In genomic region chr16:87308826-87309225, GRCh38 we compare ENCODE assay signal across 16 cellular contexts. TPM values are rescaled to one million over a fixed set of nuclear protein-coding genes. Genes with fewer than 3 reads are reported as not detected.
"Had no signal": no experiment of that assay in that cellular context is flagged by ENCODE, and none has a peak within 500 bp of the region (broad histone marks: within the 10 kb centered on the region; RNA-seq: fewer than 3 reads in every experiment).

No MANE protein-coding gene starts in this region.

- H3K27me3 ChIP-seq: ascending aorta, breast epithelium, gastrocnemius medialis had no signal

- H3K9me3 Mint-ChIP-seq: activated T-cell treated with anti-CD3 and anti-CD28 coated beads, Interleukin-2, amount 50 U/mL, for 4 hours had no signal

- DNase-seq: activated gamma-delta T cell treated with Interleukin-2 at 50 U/mL for 16 hours; activated T-cell treated with anti-CD3 and anti-CD28 coated beads, Interleukin-2, amount 50 U/mL, for 4 hours; cerebellar nuclear complex; cortex of kidney; effector CD4-positive, alpha-beta T cell; gastrocnemius medialis; head of caudate nucleus; lower lobe of right lung; naive thymus-derived CD8-positive, alpha-beta T cell; psoas muscle; right cardiac atrium; SIG-M5; stimulated activated CD4-positive, alpha-beta T cell treated with anti-CD3 and anti-CD28 coated beads, Interleukin-4, amount 100 ng/mL, for 1 hour had no signal

- ATAC-seq: gastrocnemius medialis; lower lobe of right lung; naive thymus-derived CD8-positive, alpha-beta T cell; psoas muscle; right cardiac atrium; SK-N-SH treated with all-trans-retinoic acid at 6 μM for 48 hours had no signal

- H3K27ac Mint-ChIP-seq: naive thymus-derived CD8-positive, alpha-beta T cell had no signal

- H3K27ac ChIP-seq: ascending aorta, breast epithelium, gastrocnemius medialis, lower lobe of right lung, psoas muscle had no signal

- H3K36me3 ChIP-seq: ascending aorta, breast epithelium, gastrocnemius medialis, lower lobe of right lung had no signal

- H3K27me3 Mint-ChIP-seq: naive thymus-derived CD8-positive, alpha-beta T cell had no signal

- H3K4me3 Mint-ChIP-seq: activated T-cell treated with anti-CD3 and anti-CD28 coated beads, Interleukin-2, amount 50 U/mL, for 4 hours; naive thymus-derived CD8-positive, alpha-beta T cell had no signal

- H3K4me3 ChIP-seq: ascending aorta, breast epithelium, gastrocnemius medialis, lower lobe of right lung, psoas muscle had no signal

RNA-seq across cellular contexts. Expression of gene C16orf95, which starts 8.4 kb away (rescaled TPM):
- total RNA-seq: ascending aorta had no signal
